Comparison of ENCODE assay signal across 29 cellular contexts in genomic region chr22:20192972-20193760, GRCh38. TPM values are rescaled to one million over a fixed set of nuclear protein-coding genes. Genes with fewer than 3 reads are reported as not detected.
"Had no signal": no experiment of that assay in that cellular context is flagged by ENCODE, and none has a peak within 500 bp of the region (broad histone marks: within the 10 kb centered on the region; RNA-seq: fewer than 3 reads in every experiment).

No MANE protein-coding gene starts in this region.

- H3K36me3 ChIP-seq: breast epithelium, heart left ventricle, lower lobe of right lung, thoracic aorta had no signal

- H3K4me1 ChIP-seq: breast epithelium, heart left ventricle, lower lobe of right lung had no signal

- H3K27ac ChIP-seq: breast epithelium, heart left ventricle, lower lobe of right lung, skin epidermis, thoracic aorta had no signal

- H3K9me3 Mint-ChIP-seq: activated B cell treated with CpG ODN at 0.5 μM for 24 hours; activated CD8-positive, alpha-beta T cell treated with anti-CD3 and anti-CD28 coated beads for 36 hours; activated naive CD4-positive, alpha-beta T cell treated with anti-CD3 and anti-CD28 coated beads, Interleukin-2, amount 50 U/mL, for 24 hours; activated naive CD8-positive, alpha-beta T cell treated with anti-CD3 and anti-CD28 coated beads, Interleukin-2, amount 50 U/mL, for 24 hours; activated T-helper 2 cell treated with anti-CD3 and anti-CD28 coated beads, Interferon-gamma antibody, Interleukin-2, Interleukin-4, amounts not matched to agents 10 μg/mL and 5 μg/mL and 100 μg/mL, durations not matched to agents 14 hours and 24 hours and 36 hours; endodermal cell; natural killer cell; stimulated activated naive CD8-positive, alpha-beta T cell treated with anti-CD3 and anti-CD28 coated beads, Interleukin-15, Interleukin-2, amounts not matched to agents 100 ng/mL and 50 ng/mL, for 24 hours had no signal

- DNase-seq: activated B cell treated with CpG ODN at 0.5 μM for 24 hours; activated CD4-positive, alpha-beta T cell treated with anti-CD3 and anti-CD28 coated beads, Interleukin-2, amount 50 U/mL, for 1 hour; activated CD8-positive, alpha-beta T cell treated with anti-CD3 and anti-CD28 coated beads for 36 hours; activated naive CD8-positive, alpha-beta T cell treated with anti-CD3 and anti-CD28 coated beads, Interleukin-2, amount 50 U/mL, for 24 hours; activated T-cell treated with anti-CD3 and anti-CD28 coated beads, Interleukin-2, amount 50 U/mL, for 48 hours; amygdala; central memory CD4-positive, alpha-beta T cell; endodermal cell; foreskin fibroblast; heart left ventricle; hypothalamus; lower lobe of right lung; mesendoderm; natural killer cell; retina; stimulated activated CD4-positive, alpha-beta T cell treated with anti-CD3 and anti-CD28 coated beads, Interleukin-12 subunit alpha, Interleukin-12 subunit beta, amount 100 ng/mL, for 4 hours; stimulated activated CD4-positive, alpha-beta T cell treated with anti-CD3 and anti-CD28 coated beads, Interleukin-4, amount 100 ng/mL, for 1 hour; T-helper 2 cell; trophoblast cell had no signal

- H3K27me3 Mint-ChIP-seq: activated CD8-positive, alpha-beta T cell treated with anti-CD3 and anti-CD28 coated beads for 36 hours; activated naive CD4-positive, alpha-beta T cell treated with anti-CD3 and anti-CD28 coated beads, Interleukin-2, amount 50 U/mL, for 24 hours; activated naive CD8-positive, alpha-beta T cell treated with anti-CD3 and anti-CD28 coated beads, Interleukin-2, amount 50 U/mL, for 24 hours; stimulated activated naive CD8-positive, alpha-beta T cell treated with anti-CD3 and anti-CD28 coated beads, Interleukin-15, Interleukin-2, amounts not matched to agents 100 ng/mL and 50 ng/mL, for 24 hours had no signal

- ATAC-seq: activated CD8-positive, alpha-beta T cell treated with anti-CD3 and anti-CD28 coated beads for 36 hours; activated naive CD8-positive, alpha-beta T cell treated with anti-CD3 and anti-CD28 coated beads, Interleukin-2, amount 50 U/mL, for 24 hours; esophagus mucosa; lower lobe of right lung; natural killer cell; sciatic nerve had no signal

- H3K9me3 ChIP-seq: breast epithelium, heart left ventricle, lower lobe of right lung, thoracic aorta had no signal

- H3K4me1 Mint-ChIP-seq: activated B cell treated with CpG ODN at 0.5 μM for 24 hours; activated naive CD4-positive, alpha-beta T cell treated with anti-CD3 and anti-CD28 coated beads, Interleukin-2, amount 50 U/mL, for 24 hours; activated naive CD8-positive, alpha-beta T cell treated with anti-CD3 and anti-CD28 coated beads, Interleukin-2, amount 50 U/mL, for 24 hours had no signal

- H3K4me3 ChIP-seq: breast epithelium, heart left ventricle, lower lobe of right lung, skin epidermis, thoracic aorta had no signal

- H3K4me3 Mint-ChIP-seq: activated B cell treated with CpG ODN at 0.5 μM for 24 hours; activated CD8-positive, alpha-beta T cell treated with anti-CD3 and anti-CD28 coated beads for 36 hours; activated naive CD4-positive, alpha-beta T cell treated with anti-CD3 and anti-CD28 coated beads, Interleukin-2, amount 50 U/mL, for 24 hours; activated naive CD8-positive, alpha-beta T cell treated with anti-CD3 and anti-CD28 coated beads, Interleukin-2, amount 50 U/mL, for 24 hours; endodermal cell; natural killer cell; stimulated activated naive CD8-positive, alpha-beta T cell treated with anti-CD3 and anti-CD28 coated beads, Interleukin-15, Interleukin-2, amounts not matched to agents 100 ng/mL and 50 ng/mL, for 24 hours had no signal

- H3K27ac Mint-ChIP-seq: activated B cell treated with CpG ODN at 0.5 μM for 24 hours; activated CD8-positive, alpha-beta T cell treated with anti-CD3 and anti-CD28 coated beads for 36 hours; activated naive CD4-positive, alpha-beta T cell treated with anti-CD3 and anti-CD28 coated beads, Interleukin-2, amount 50 U/mL, for 24 hours; activated naive CD8-positive, alpha-beta T cell treated with anti-CD3 and anti-CD28 coated beads, Interleukin-2, amount 50 U/mL, for 24 hours; activated T-helper 2 cell treated with anti-CD3 and anti-CD28 coated beads, Interferon-gamma antibody, Interleukin-2, Interleukin-4, amounts not matched to agents 10 μg/mL and 5 μg/mL and 100 μg/mL, durations not matched to agents 14 hours and 24 hours and 36 hours; endodermal cell; natural killer cell; progenitor cell of endocrine pancreas; stimulated activated naive CD8-positive, alpha-beta T cell treated with anti-CD3 and anti-CD28 coated beads, Interleukin-15, Interleukin-2, amounts not matched to agents 100 ng/mL and 50 ng/mL, for 24 hours had no signal

- H3K36me3 Mint-ChIP-seq: activated naive CD4-positive, alpha-beta T cell treated with anti-CD3 and anti-CD28 coated beads, Interleukin-2, amount 50 U/mL, for 24 hours; natural killer cell had no signal

- H3K27me3 ChIP-seq: breast epithelium, heart left ventricle had no signal

RNA-seq across cellular contexts. Expression of gene CCDC188, which starts 42.3 kb away (rescaled TPM):
- total RNA-seq: activated B cell treated with CpG ODN at 0.5 μM for 24 hours; activated CD8-positive, alpha-beta T cell treated with anti-CD3 and anti-CD28 coated beads for 36 hours; endodermal cell; mononuclear cell; thoracic aorta had no signal
